Comparison of ENCODE assay signal across 8 cellular contexts in genomic region chr20:10672579-10673127, GRCh38.
A peak's percentile ranks its signal among the peaks of the same experiment; 100 is the strongest.
DNase-seq lines count a peak whose midpoint lies in the region; ATAC-seq and TF ChIP-seq lines count a peak whose summit lies in the region.

No MANE protein-coding gene starts in this region.

- TF ChIP-seq CTCF in SU-DHL-6 (IDR thresholded peaks at IDR 0.05; ENCODE audit: insufficient read depth, low read length, poor library complexity, severe bottlenecking): no peak

- peak overlapping the region; percentile 90 for H3K9ac ChIP-seq in HUES6 (ENCODE audit: low read length)
- peak overlapping the region; percentile 82 for H3K9ac ChIP-seq in SU-DHL-6 (ENCODE audit: low read length)

- no peaks in the 10 kb centered on the region for H3K79me2 ChIP-seq in SU-DHL-6 (ENCODE audit: insufficient read depth, low read length)

- H3K4me2 ChIP-seq in SU-DHL-6 (ENCODE audit: low read depth, low read length, poor library complexity, severe bottlenecking): peak overlapping the region; percentile 80

- no peaks in the 10 kb centered on the region for H3K27me3 ChIP-seq in HUES6 (ENCODE audit: control insufficient read depth, insufficient read depth, low read length)
- no peaks in the 10 kb centered on the region for H3K27me3 ChIP-seq in SU-DHL-6 (ENCODE audit: low read length)

- no peaks in the 10 kb centered on the region for H3K9me2 ChIP-seq in SU-DHL-6 (replicated peaks; ENCODE audit: insufficient read depth, low read length)

- no peak overlapping the region for H2AFZ ChIP-seq in SU-DHL-6 (ENCODE audit: low read depth, low read length, severe bottlenecking)

- H3K4me3 ChIP-seq in HUES6 (ENCODE audit: low read depth, low read length): peak overlapping the region; percentile 93
- peak overlapping the region; percentile 60 for H3K4me3 ChIP-seq in SU-DHL-6 (ENCODE audit: insufficient read depth, low read length, poor library complexity, severe bottlenecking)

- H4K20me1 ChIP-seq in SU-DHL-6 (ENCODE audit: low read depth, low read length): no peaks in the 10 kb centered on the region

- H3K4me1 ChIP-seq in HUES6 (ENCODE audit: control insufficient read depth, insufficient read depth, low read length): peaks cover 49% of the 10 kb centered on the region

- H3K9me3 ChIP-seq in HUES6 (ENCODE audit: control insufficient read depth, insufficient read depth, low read depth, low read length) (no peaks in the 10 kb centered on the region), SU-DHL-6 (ENCODE audit: insufficient read depth, low read length) (no peaks in the 10 kb centered on the region)

- H3K36me3 ChIP-seq in HUES6 (ENCODE audit: control insufficient read depth, insufficient read depth, low read length) (peaks cover 11% of the 10 kb centered on the region; the same call in 1 of the 2 replicates), SU-DHL-6 (ENCODE audit: low read length) (no peaks in the 10 kb centered on the region)

- H3K27ac ChIP-seq in HUES6 (ENCODE audit: low read depth, low read length) (peak overlapping the region; percentile 59; the same call in 1 of the 2 replicates), SU-DHL-6 (ENCODE audit: low read depth, low read length) (no peak overlapping the region)

- peaks cover 5% of the 10 kb centered on the region; the same call in 1 of the 2 replicates for H3F3A ChIP-seq in SU-DHL-6 (ENCODE audit: insufficient read depth)

- DNase-seq in COR-L47 (lab: John Stamatoyannopoulos, UW) (peak; percentile 27), kidney tubule cell (ENCODE audit: low spot score) (peak; percentile 72), inferior parietal cortex (ENCODE audit: extremely low spot score) (no peak)
- DNase-seq in central memory CD4-positive, alpha-beta T cell: peak; percentile 12
- peak; percentile 19 to 29 for DNase-seq in stimulated activated CD4-positive, alpha-beta T cell treated with anti-CD3 and anti-CD28 coated beads, Interleukin-2, amount 100 ng/mL, for 48 hours

- ATAC-seq in HG02642 (IDR thresholded peaks at IDR 0.05; ENCODE audit: poor library complexity, unreplicated experiment): no peak
